In the genomic region with DNA sequence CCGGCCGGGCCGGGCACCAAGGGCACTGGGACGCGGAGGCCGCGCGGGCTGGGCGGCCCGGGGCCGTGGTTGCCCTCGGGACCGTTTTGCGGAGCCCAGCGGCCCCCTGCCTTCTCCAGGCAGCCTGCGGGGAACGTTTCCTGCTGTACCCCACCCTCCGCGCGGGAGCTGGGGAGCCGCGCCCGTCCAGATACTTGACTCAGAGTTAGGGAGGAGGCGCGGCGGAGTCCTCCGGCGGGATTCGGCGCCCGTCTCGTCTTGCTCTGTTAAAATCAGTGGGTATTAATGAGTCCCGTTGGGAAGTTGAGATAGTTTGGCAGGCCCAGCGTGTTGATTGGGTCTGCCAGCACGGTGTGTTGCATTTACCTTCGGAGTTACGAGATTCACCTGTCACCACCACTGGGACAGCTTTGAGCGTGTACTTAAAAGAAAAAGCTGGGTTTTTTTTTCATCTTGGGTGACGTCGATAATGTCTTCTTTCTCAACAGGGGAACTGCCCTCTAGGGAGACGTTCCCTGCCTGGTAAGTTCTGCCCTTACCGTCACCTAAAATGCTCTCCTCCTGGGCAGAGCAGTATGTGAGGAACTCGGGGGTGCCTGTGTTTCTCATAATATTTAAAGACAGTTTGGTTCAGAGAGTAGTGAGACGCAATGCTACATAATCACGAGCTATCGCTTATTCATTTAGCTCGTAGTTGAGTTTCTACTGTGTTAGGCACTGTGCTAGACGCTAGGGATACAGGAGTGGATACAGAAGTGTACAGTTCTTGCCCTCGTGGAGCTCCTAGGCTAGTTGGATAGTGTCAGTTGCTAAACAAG, we compare ENCODE assay signal across 8 cellular contexts. TPM values are rescaled to one million over a fixed set of nuclear protein-coding genes. Genes with fewer than 3 reads are reported as not detected.
A peak's percentile ranks its signal among the peaks of the same experiment; 100 is the strongest.
DNase-seq lines count a peak whose midpoint lies in the region; ATAC-seq and TF ChIP-seq lines count a peak whose summit lies in the region.

No MANE protein-coding gene starts in this region.

- TF ChIP-seq CTCF in HL-60 (IDR thresholded peaks at IDR 0.05; ENCODE audit: insufficient read depth, low read length) (no peak), VCaP (conservative IDR thresholded peaks at IDR 0.05) (no peak), chondrocyte (IDR thresholded peaks at IDR 0.05) (no peak), lower leg skin (IDR thresholded peaks at IDR 0.05) (no peak)

- H3K27ac Mint-ChIP-seq in chondrocyte (ENCODE audit: unreplicated experiment) = peak overlapping the region; percentile 98

- peaks cover 46% of the 10 kb centered on the region for H3K4me1 Mint-ChIP-seq in chondrocyte (ENCODE audit: low read depth)

- intact Hi-C loops in lower leg skin (cut with DNase I; ENCODE audit: low total_unique reads) = no loop called here

- peak overlapping the region; percentile 99 for H3K4me3 Mint-ChIP-seq in chondrocyte (ENCODE audit: unreplicated experiment)

- WGBS in lower leg skin, 2 donors = 1% methylated on average over 21 to 35 of the region's 49 CpGs

- H3K27ac ChIP-seq in HL-60 (replicated peaks) = peak overlapping the region; percentile 93
- peak overlapping the region; percentile 88 for H3K27ac ChIP-seq in VCaP

- DNase-seq in COLO829 (ENCODE audit: low spot score) (peak; percentile 20), HL-60 (ENCODE audit: low read depth in 1 of 2, low spot score in 1 of 2) (peak in 1 of 2 experiments; percentile 19), chondrocyte (ENCODE audit: low spot score) (no peak), lower leg skin (ENCODE audit: low spot score in 2 of 2) (peak; percentile 45 to 93), NCI-H1694 (lab: John Stamatoyannopoulos, UW) (no peak)
- peak; percentile 21 to 40 (median 22) for DNase-seq in stimulated activated CD4-positive, alpha-beta T cell treated with anti-CD3 and anti-CD28 coated beads, TNF-alpha, amount 100 ng/mL, for 48 hours (ENCODE audit: low read depth in 3 of 3)

- H3K27me3 ChIP-seq in HL-60 (ENCODE audit: insufficient read depth, poor library complexity, severe bottlenecking) = no peaks in the 10 kb centered on the region

- no peak for TF ChIP-seq POLR2A in lower leg skin (IDR thresholded peaks at IDR 0.05)

- H3K4me3 ChIP-seq in HL-60 (replicated peaks; ENCODE audit: insufficient read depth, low read length) = peak overlapping the region; percentile 57
- peak overlapping the region; percentile 98 for H3K4me3 ChIP-seq in lower leg skin (ENCODE audit: low read depth, poor library complexity, severe bottlenecking)

- H3K36me3 Mint-ChIP-seq in chondrocyte (ENCODE audit: low read depth) = no peaks in the 10 kb centered on the region

- peak; percentile 38 for ATAC-seq in GM21360 (IDR thresholded peaks at IDR 0.05; ENCODE audit: unreplicated experiment)

- no peaks in the 10 kb centered on the region for H3K9me3 Mint-ChIP-seq in chondrocyte (ENCODE audit: low read depth)

- H3K27me3 Mint-ChIP-seq in chondrocyte (ENCODE audit: low read depth) = no peaks in the 10 kb centered on the region

RNA-seq across cellular contexts. Expression of a gene that starts 0.6 kb away (rescaled TPM):
- total RNA-seq in chondrocyte (70.4 to 78.0 TPM (median 74.5 TPM) in 3 replicates), lower leg skin (100 to 1,000 TPM in 1 of 4 donors, 10 to 100 TPM in 3; 65.0 to 126 (median 73.8) TPM)

RNA-seq across cellular contexts. Expression of a gene that starts 6.4 kb away (rescaled TPM):
- not detected in 3 replicates for total RNA-seq in chondrocyte
- under 1 TPM in 2 of 4 donors, not detected in 2; 0.10 to 0.42 TPM for total RNA-seq in lower leg skin

RNA-seq across cellular contexts. Expression of a gene that starts 40.7 kb away (rescaled TPM):
- total RNA-seq in chondrocyte = 0.82 to 6.5 TPM (median 5.8 TPM) in 3 replicates
- total RNA-seq in lower leg skin = 1 to 10 TPM in 2 of 4 donors, under 1 TPM in 2; 0.38 to 3.7 (median 2.1) TPM

Comparison
In these comparisons a context has a peak if more than half of its experiments do, and no peak if none do; other contexts are left out.
1. DNase-seq: peak in COLO829 (single experiment), lower leg skin (2 of 2) and stimulated activated CD4-positive, alpha-beta T cell treated with anti-CD3 and anti-CD28 coated beads, TNF-alpha, amount 100 ng/mL, for 48 hours (3 of 3); none in chondrocyte (single experiment) and NCI-H1694 (single experiment).